Comparison of ENCODE assay signal across 9 cellular contexts in the genomic region with DNA sequence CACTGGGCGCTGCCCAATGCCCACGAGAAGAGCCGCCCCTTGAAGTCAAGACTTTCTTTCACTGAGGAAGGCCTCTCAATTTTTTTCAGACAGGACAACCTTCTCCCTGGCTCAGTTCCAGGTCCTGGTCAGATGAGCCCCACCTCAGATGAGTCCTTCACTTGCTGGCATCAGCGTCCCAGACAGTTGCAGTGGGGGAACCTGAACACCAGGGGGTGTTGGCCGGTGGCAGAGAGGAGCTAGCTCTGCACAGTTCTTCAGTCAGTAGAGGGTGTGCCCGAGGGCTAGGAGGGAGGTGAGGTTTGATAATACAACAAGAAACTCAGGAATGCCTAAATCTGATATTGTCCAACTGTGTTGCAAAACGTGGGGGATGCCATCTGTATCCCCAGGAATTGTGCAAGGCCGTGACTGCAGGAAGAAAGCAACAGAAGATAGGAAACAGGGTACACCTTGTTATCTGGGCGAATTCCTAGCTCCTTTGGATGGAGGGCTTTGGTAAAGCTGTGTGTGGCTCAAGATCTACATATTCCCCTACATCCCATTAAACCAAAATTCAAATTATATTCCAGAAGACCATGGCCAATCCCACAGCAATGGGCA. TPM values are rescaled to one million over a fixed set of nuclear protein-coding genes. Genes with fewer than 3 reads are reported as not detected.
A peak's percentile ranks its signal among the peaks of the same experiment; 100 is the strongest.
DNase-seq lines count a peak whose midpoint lies in the region; ATAC-seq, FAIRE-seq and TF ChIP-seq lines count a peak whose summit lies in the region.
"Had no signal": no experiment of that assay in that cellular context is flagged by ENCODE, and none has a peak within 500 bp of the region (broad histone marks: within the 10 kb centered on the region; RNA-seq: fewer than 3 reads in every experiment).

No MANE protein-coding gene starts in this region.

- H3K9me3 Mint-ChIP-seq in T-helper 2 cell treated with Interferon-gamma antibody and Interleukin-4, amounts not matched to agents 5 μg/mL and 100 μg/mL, for 36 hours: peaks cover 14% of the 10 kb centered on the region
- H3K9me3 Mint-ChIP-seq: activated naive CD4-positive, alpha-beta T cell treated with anti-CD3 and anti-CD28 coated beads, Interleukin-2, amount 50 U/mL, for 24 hours had no signal

- peak; percentile 44 for TF ChIP-seq CTCF in astrocyte of the spinal cord (IDR thresholded peaks at IDR 0.05; ENCODE audit: low read depth, low read length)
- peak; percentile 74 for TF ChIP-seq CTCF in HepG2 (CRISPR knock-in tag; IDR thresholded peaks at IDR 0.05)

- no peaks in the 10 kb centered on the region for H3K79me2 ChIP-seq in HepG2 (ENCODE audit: insufficient read depth, low read length)

- H3K9ac ChIP-seq in HepG2 (ENCODE audit: insufficient read depth, low read depth, low read length): no peak overlapping the region

- TF ChIP-seq RAD21 in HepG2 (CRISPR knock-in tag; IDR thresholded peaks at IDR 0.05): 0 out of 2 replicates have a peak, but pooled peaks have one; percentile 27

- BruUV-seq in HepG2 (replicated peaks; lab: Mats Ljungman, UMichigan): no TSS peak

- DNase-seq in GDM1 (lab: John Stamatoyannopoulos, UW): peak; percentile 56
- DNase-seq in T-helper 2 cell treated with Interferon-gamma antibody and Interleukin-4, amounts not matched to agents 5 μg/mL and 100 μg/mL, for 36 hours (ENCODE audit: low spot score): peak; percentile 61
- DNase-seq in astrocyte of the spinal cord (ENCODE audit: low read depth, low spot score): no peak
- DNase-seq in HepG2 (ENCODE audit: low spot score): peak; percentile 20
- DNase-seq in stimulated activated CD8-positive, alpha-beta memory T cell treated with anti-CD3 and anti-CD28 coated beads, Interleukin-4, amount 100 ng/mL, for 1 hour (ENCODE audit: low read depth in 2 of 2, low spot score in 1 of 2): peak; percentile 48 to 62
- DNase-seq in HTR-8/SVneo (ENCODE audit: insufficient read length, low spot score): no peak

- H3K9me3 ChIP-seq in HepG2 (ENCODE audit: low read length): peaks cover 5% of the 10 kb centered on the region; the same call in 1 of the 2 replicates

- no peak overlapping the region for H2AFZ ChIP-seq in HepG2 (ENCODE audit: low read length)

- H3K4me2 ChIP-seq in HepG2 (ENCODE audit: low read depth, low read length): no peak overlapping the region

- H3K36me3 Mint-ChIP-seq in T-helper 2 cell treated with Interferon-gamma antibody and Interleukin-4, amounts not matched to agents 5 μg/mL and 100 μg/mL, for 36 hours (ENCODE audit: low read depth): peaks cover 19% of the 10 kb centered on the region
- H3K36me3 Mint-ChIP-seq: activated naive CD4-positive, alpha-beta T cell treated with anti-CD3 and anti-CD28 coated beads, Interleukin-2, amount 50 U/mL, for 24 hours had no signal

- ATAC-seq in HG03066 (IDR thresholded peaks at IDR 0.05; ENCODE audit: low read depth, unreplicated experiment) (peak; percentile 58), HepG2 (peak; percentile 93), GM18502 (IDR thresholded peaks at IDR 0.05; ENCODE audit: poor library complexity, unreplicated experiment) (no peak)

- H3K4me3 ChIP-seq in astrocyte of the spinal cord (ENCODE audit: low read depth, low read length) (no peak overlapping the region), HepG2 (replicated peaks in 1 of 3; ENCODE audit: insufficient read depth in 1 of 3, low read depth in 2 of 3, low read length in 3 of 3) (no peak overlapping the region)

- WGBS in HepG2 (ENCODE audit: low lambda C conversion rate): 3% methylated on average over 8 of the region's 9 CpGs

- no peaks in the 10 kb centered on the region for H4K20me1 ChIP-seq in HepG2 (ENCODE audit: insufficient read depth, low read length)

- no peaks in the 10 kb centered on the region for H3K36me3 ChIP-seq in HepG2 (replicated peaks in 1 of 2; ENCODE audit: control insufficient read depth in 1 of 2, insufficient read depth in 2 of 2, low read length in 2 of 2)

- H3K27ac Mint-ChIP-seq in T-helper 2 cell treated with Interferon-gamma antibody and Interleukin-4, amounts not matched to agents 5 μg/mL and 100 μg/mL, for 36 hours: peak overlapping the region; percentile 3
- H3K27ac Mint-ChIP-seq: activated naive CD4-positive, alpha-beta T cell treated with anti-CD3 and anti-CD28 coated beads, Interleukin-2, amount 50 U/mL, for 24 hours had no signal

- peaks cover 52% of the 10 kb centered on the region for H3K27me3 Mint-ChIP-seq in T-helper 2 cell treated with Interferon-gamma antibody and Interleukin-4, amounts not matched to agents 5 μg/mL and 100 μg/mL, for 36 hours (ENCODE audit: low read depth)

- H3K4me1 Mint-ChIP-seq in T-helper 2 cell treated with Interferon-gamma antibody and Interleukin-4, amounts not matched to agents 5 μg/mL and 100 μg/mL, for 36 hours (ENCODE audit: low read depth): peaks cover 35% of the 10 kb centered on the region

- no peak overlapping the region for H3K4me3 Mint-ChIP-seq in T-helper 2 cell treated with Interferon-gamma antibody and Interleukin-4, amounts not matched to agents 5 μg/mL and 100 μg/mL, for 36 hours
- H3K4me3 Mint-ChIP-seq: activated naive CD4-positive, alpha-beta T cell treated with anti-CD3 and anti-CD28 coated beads, Interleukin-2, amount 50 U/mL, for 24 hours had no signal

- FAIRE-seq in HepG2 (lab: Jason Lieb, UNC): peak; percentile 60
- FAIRE-seq in HTR-8/SVneo (lab: Jason Lieb, UNC): no peak

- H3K27me3 ChIP-seq in HepG2 (ENCODE audit: control insufficient read depth in 1 of 2, insufficient read depth in 2 of 2, low read length in 2 of 2): peaks cover 0 to 6% of the 10 kb centered on the region in 2 experiments; a peak in 1 of 5 replicates

- CTCF ChIA-PET in HepG2 (lab: Yijun Ruan, JAX; ENCODE audit: low intra/inter-chr PET ratio, low total read pairs): interaction anchor here (2.2 kb wide), 1 partner anchor 102 kb away, joined by 16 read pairs; no protein-coding TSS in a partner anchor

- TF ChIP-seq POLR2A in HepG2 (IDR thresholded peaks at IDR 0.05; ENCODE audit: insufficient read depth in 1 of 2, low read depth in 2 of 2, low read length in 2 of 2): no peak

- H3K4me1 ChIP-seq in HepG2 (ENCODE audit: insufficient read depth, low read length): no peaks in the 10 kb centered on the region

- in situ Hi-C loops in astrocyte of the spinal cord (cut with HindIII; ENCODE audit: low sequenced_read_pairs) (no loop called here), HepG2 (cut with HindIII; ENCODE audit: extremely low pct_ligation_motif_present, low pct_unique_long_range_greater_than_20kb) (no loop called here)

- TF ChIP-seq EP300 in HepG2 (IDR thresholded peaks at IDR 0.05; ENCODE audit: low read depth in 2 of 2, low read length in 2 of 2): no peak
- TF ChIP-seq EP300 in HepG2 (CRISPR knock-in tag; IDR thresholded peaks at IDR 0.05; ENCODE audit: borderline replicate concordance): no peak

- H3K27ac ChIP-seq in HepG2 (ENCODE audit: extremely low read length, insufficient read depth, low read length): no peak overlapping the region

- POLR2A ChIA-PET in HepG2 (lab: Yijun Ruan, JAX): no interaction called here

- intact Hi-C loops in HepG2 (cut with micrococcal nuclease; ENCODE audit: unreplicated experiment): loop anchor here (2.0 kb wide), 1 partner anchor 96 kb away; no protein-coding TSS in a partner anchor

TF ChIP-seq in HepG2, 621 proteins besides CTCF, POLR2A, EP300 and RAD21:
- peak; percentile 76 for TF ChIP-seq SMC3 (IDR thresholded peaks at IDR 0.05; ENCODE audit: low read length)
- peak; percentile 26; the same call in 1 of the 2 replicates for TF ChIP-seq KDM2A (CRISPR knock-in tag; IDR thresholded peaks at IDR 0.05; ENCODE audit: borderline replicate concordance, low read depth)
- peak; percentile 45; the same call in 1 of the 2 replicates for TF ChIP-seq STAG1 (CRISPR knock-in tag; IDR thresholded peaks at IDR 0.05)
- TF ChIP-seq MNT (IDR thresholded peaks at IDR 0.05): no peak

RNA-seq across cellular contexts. Expression of gene CCR3, which starts 34.3 kb away (rescaled TPM):
- total RNA-seq in HepG2 (2016; rRNA removed; fragmentation: Illumina TruSeq; extraction: Trizol): not detected in 2 replicates
- total RNA-seq in HepG2 (2016; cell fraction: cytosol; rRNA removed; fragmentation: Illumina TruSeq; extraction: Trizol; ENCODE audit: low read depth): not detected in 2 replicates
- total RNA-seq in HepG2 (2016; cell fraction: insoluble cytoplasmic fraction; rRNA removed; fragmentation: Illumina TruSeq; extraction: Trizol): not detected in 2 replicates
- total RNA-seq in HepG2 (2016; cell fraction: membrane; rRNA removed; fragmentation: Illumina TruSeq; extraction: Trizol): not detected in 2 replicates
- not detected in 2 replicates for total RNA-seq in HepG2 (2016; cell fraction: nucleus; rRNA removed; fragmentation: Illumina TruSeq; extraction: Trizol)
- not detected in 2 replicates for polyA plus RNA-seq in HepG2 (2011; rRNA removed)
- polyA plus RNA-seq in HepG2 (2011; cell fraction: cytosol; rRNA removed): not detected in 2 replicates
- polyA plus RNA-seq in HepG2 (2011; cell fraction: nucleus; rRNA removed): not detected in 2 replicates
- not detected in 2 replicates for polyA plus RNA-seq in HepG2 (2012)
- polyA plus RNA-seq in HepG2 (2016; cell fraction: cytosol; fragmentation: Illumina TruSeq; extraction: Trizol; ENCODE audit: low read depth): not detected in 2 replicates
- polyA plus RNA-seq in HepG2 (2016; cell fraction: insoluble cytoplasmic fraction; fragmentation: Illumina TruSeq; extraction: Trizol; ENCODE audit: low read depth): not detected in 2 replicates
- polyA plus RNA-seq in HepG2 (2016; cell fraction: membrane; fragmentation: Illumina TruSeq; extraction: Trizol; ENCODE audit: low read depth): not detected in 2 replicates
- polyA plus RNA-seq in HepG2 (2016; cell fraction: nucleus; fragmentation: Illumina TruSeq; extraction: Trizol; ENCODE audit: insufficient read depth, low read depth): not detected in 2 replicates
- not detected in 2 replicates for polyA minus RNA-seq in HepG2 (2011; rRNA and poly(A)+ RNA removed; ENCODE audit: low replicate concordance)
- polyA minus RNA-seq in HepG2 (2011; cell fraction: cytosol; rRNA and poly(A)+ RNA removed): not detected in 2 replicates
- polyA minus RNA-seq in HepG2 (2011; cell fraction: nucleus; rRNA and poly(A)+ RNA removed): not detected in 2 replicates

Comparison
In these comparisons a context has a peak if more than half of its experiments do, and no peak if none do; other contexts are left out.
1. DNase-seq: peak in GDM1 (single experiment), T-helper 2 cell treated with Interferon-gamma antibody and Interleukin-4, amounts not matched to agents 5 μg/mL and 100 μg/mL, for 36 hours (single experiment), HepG2 (single experiment) and stimulated activated CD8-positive, alpha-beta memory T cell treated with anti-CD3 and anti-CD28 coated beads, Interleukin-4, amount 100 ng/mL, for 1 hour (2 of 2); none in astrocyte of the spinal cord (single experiment) and HTR-8/SVneo (single experiment).